Comparison of ENCODE assay signal across 29 cellular contexts in genomic region chr2:14324308-14324707, GRCh38.
"Had no signal": no experiment of that assay in that cellular context is flagged by ENCODE, and none has a peak within 500 bp of the region (broad histone marks: within the 10 kb centered on the region; RNA-seq: fewer than 3 reads in every experiment).

No MANE protein-coding gene starts in this region.

- ATAC-seq: activated CD8-positive, alpha-beta T cell treated with anti-CD3 and anti-CD28 coated beads for 36 hours; activated T-cell treated with anti-CD3 and anti-CD28 coated beads, Interleukin-2, amount 50 U/mL, for 4 hours; heart left ventricle; left colon; naive thymus-derived CD8-positive, alpha-beta T cell; psoas muscle; right cardiac atrium; stimulated activated effector memory CD8-positive, alpha-beta T cell treated with anti-CD3 and anti-CD28 coated beads, Interleukin-12 subunit alpha, Interleukin-12 subunit beta, amount 100 ng/mL, for 72 hours; T-helper 17 cell had no signal

- H3K27ac ChIP-seq: colonic mucosa, heart left ventricle, parathyroid adenoma, psoas muscle, skin epidermis, uterus had no signal

- H3K79me2 ChIP-seq: parathyroid adenoma had no signal

- H3K27me3 Mint-ChIP-seq: activated CD8-positive, alpha-beta T cell treated with anti-CD3 and anti-CD28 coated beads for 36 hours; activated naive CD8-positive, alpha-beta T cell; naive thymus-derived CD8-positive, alpha-beta T cell; stimulated activated naive CD8-positive, alpha-beta T cell treated with anti-CD3 and anti-CD28 coated beads, Interleukin-15, Interleukin-2, amounts not matched to agents 100 ng/mL and 50 ng/mL, for 24 hours; T-helper 17 cell had no signal

- H3K4me1 ChIP-seq: colonic mucosa, heart left ventricle, parathyroid adenoma, psoas muscle, uterus had no signal

- H2AFZ ChIP-seq: parathyroid adenoma had no signal

- H3K9me3 ChIP-seq: colonic mucosa, heart left ventricle, psoas muscle, uterus had no signal

- H3K27ac Mint-ChIP-seq: activated CD8-positive, alpha-beta T cell treated with anti-CD3 and anti-CD28 coated beads for 36 hours; activated naive CD8-positive, alpha-beta T cell; activated T-helper 2 cell treated with anti-CD3 and anti-CD28 coated beads, Interferon-gamma antibody, Interleukin-2, Interleukin-4, amounts not matched to agents 10 μg/mL and 5 μg/mL and 100 μg/mL, durations not matched to agents 14 hours and 24 hours and 36 hours; immature natural killer cell; naive thymus-derived CD8-positive, alpha-beta T cell; stimulated activated effector memory CD8-positive, alpha-beta T cell treated with anti-CD3 and anti-CD28 coated beads, Interleukin-12 subunit alpha, Interleukin-12 subunit beta, amount 100 ng/mL, for 72 hours; stimulated activated naive CD8-positive, alpha-beta T cell treated with anti-CD3 and anti-CD28 coated beads, Interleukin-15, Interleukin-2, amounts not matched to agents 100 ng/mL and 50 ng/mL, for 24 hours; T-helper 17 cell; type B pancreatic cell had no signal

- H3K9ac ChIP-seq: parathyroid adenoma had no signal

- H3K27me3 ChIP-seq: colonic mucosa, heart left ventricle, uterus had no signal

- H3K4me3 ChIP-seq: colonic mucosa, heart left ventricle, psoas muscle, skin epidermis, uterus had no signal

- DNase-seq: activated CD4-positive, alpha-beta T cell treated with anti-CD3 and anti-CD28 coated beads, Interleukin-2, amount 50 U/mL, for 1 hour; activated CD8-positive, alpha-beta T cell treated with anti-CD3 and anti-CD28 coated beads for 36 hours; activated naive CD4-positive, alpha-beta T cell treated with Interleukin-2 at 50 U/mL for 16 hours; activated T-cell treated with anti-CD3 and anti-CD28 coated beads, Interleukin-2, amount 50 U/mL, for 4 hours; cerebellar nuclear complex; colonic mucosa; effector CD8-positive, alpha-beta T cell; heart left ventricle; immature natural killer cell; kidney; left colon; midbrain; naive thymus-derived CD8-positive, alpha-beta T cell; occipital lobe; psoas muscle; right cardiac atrium; stimulated activated CD4-positive, alpha-beta T cell treated with anti-CD3 and anti-CD28 coated beads, Interleukin-12 subunit alpha, Interleukin-12 subunit beta, amount 100 ng/mL, for 4 hours; stimulated activated CD4-positive, alpha-beta T cell treated with anti-CD3 and anti-CD28 coated beads, Interleukin-4, amount 100 ng/mL, for 24 hours; T-helper 17 cell; T1000; uterus had no signal

- H3K36me3 Mint-ChIP-seq: activated naive CD8-positive, alpha-beta T cell; immature natural killer cell; stimulated activated effector memory CD8-positive, alpha-beta T cell treated with anti-CD3 and anti-CD28 coated beads, Interleukin-12 subunit alpha, Interleukin-12 subunit beta, amount 100 ng/mL, for 72 hours; type B pancreatic cell had no signal

- H3K4me3 Mint-ChIP-seq: activated CD8-positive, alpha-beta T cell treated with anti-CD3 and anti-CD28 coated beads for 36 hours; activated naive CD8-positive, alpha-beta T cell; activated T-cell treated with anti-CD3 and anti-CD28 coated beads, Interleukin-2, amount 50 U/mL, for 4 hours; immature natural killer cell; naive thymus-derived CD8-positive, alpha-beta T cell; neural crest cell; stimulated activated effector memory CD8-positive, alpha-beta T cell treated with anti-CD3 and anti-CD28 coated beads, Interleukin-12 subunit alpha, Interleukin-12 subunit beta, amount 100 ng/mL, for 72 hours; stimulated activated naive CD8-positive, alpha-beta T cell treated with anti-CD3 and anti-CD28 coated beads, Interleukin-15, Interleukin-2, amounts not matched to agents 100 ng/mL and 50 ng/mL, for 24 hours; T-helper 17 cell; type B pancreatic cell had no signal

- H3K9me3 Mint-ChIP-seq: activated CD8-positive, alpha-beta T cell treated with anti-CD3 and anti-CD28 coated beads for 36 hours; activated T-cell treated with anti-CD3 and anti-CD28 coated beads, Interleukin-2, amount 50 U/mL, for 4 hours; activated T-helper 2 cell treated with anti-CD3 and anti-CD28 coated beads, Interferon-gamma antibody, Interleukin-2, Interleukin-4, amounts not matched to agents 10 μg/mL and 5 μg/mL and 100 μg/mL, durations not matched to agents 14 hours and 24 hours and 36 hours; neural crest cell had no signal

- H3K36me3 ChIP-seq: colonic mucosa, heart left ventricle, uterus had no signal

- H3K4me1 Mint-ChIP-seq: immature natural killer cell; naive thymus-derived CD8-positive, alpha-beta T cell; neural crest cell; stimulated activated effector memory CD8-positive, alpha-beta T cell treated with anti-CD3 and anti-CD28 coated beads, Interleukin-12 subunit alpha, Interleukin-12 subunit beta, amount 100 ng/mL, for 72 hours; T-helper 17 cell had no signal
